In the genomic region with DNA sequence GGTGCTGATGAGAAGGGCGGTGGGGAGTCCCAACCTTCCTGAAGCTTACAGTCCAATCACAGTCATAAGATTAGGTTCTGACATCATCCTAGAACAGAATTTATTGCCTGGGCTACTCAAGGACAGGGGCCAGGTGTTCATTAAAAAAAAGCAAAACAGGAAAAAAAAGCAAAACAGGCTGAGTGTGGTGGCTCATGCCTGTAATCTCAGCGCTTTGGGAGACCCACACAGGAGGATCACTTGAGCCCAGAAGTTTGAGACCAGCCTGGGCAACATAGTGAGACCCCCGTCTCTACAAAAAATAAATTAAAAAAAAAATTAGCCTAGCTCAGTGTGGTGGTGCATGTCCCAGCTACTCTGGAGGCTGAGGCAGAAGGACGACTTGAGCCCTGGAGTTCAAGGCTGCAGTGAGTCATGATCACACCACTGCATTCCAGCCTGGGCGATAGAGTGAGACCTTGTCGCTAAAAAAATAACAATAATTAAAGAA, we compare ENCODE assay signal across 1 cellular context.
TF ChIP-seq lines count a peak whose summit lies in the region.

No MANE protein-coding gene starts in this region.

TF ChIP-seq in A549, 52 proteins besides CTCF, POLR2A, EP300 and RAD21:
- TF ChIP-seq CBX2 (IDR thresholded peaks at IDR 0.05; ENCODE audit: borderline replicate concordance, low read depth): no peak
- TF ChIP-seq FOSL2 (IDR thresholded peaks at IDR 0.05): no peak
- 0 out of 2 replicates have a peak, but pooled peaks have one; percentile 7 for TF ChIP-seq FOSL2 (CRISPR knock-in tag; IDR thresholded peaks at IDR 0.05)
- no peak for TF ChIP-seq EHF (CRISPR knock-in tag; IDR thresholded peaks at IDR 0.05)
- TF ChIP-seq CBX8 (IDR thresholded peaks at IDR 0.05): no peak
- no peak for TF ChIP-seq RNF2 (IDR thresholded peaks at IDR 0.05; ENCODE audit: borderline replicate concordance, low read depth)
- no peak for TF ChIP-seq HOXB5 (CRISPR knock-in tag; IDR thresholded peaks at IDR 0.05)
TF ChIP-seq in A549: peak in this region for 1.
